15 cellular contexts compared by ENCODE assay signal in genomic region chr17:48843172-48843900, GRCh38. TPM values are rescaled to one million over a fixed set of nuclear protein-coding genes. Genes with fewer than 3 reads are reported as not detected.
A peak's percentile ranks its signal among the peaks of the same experiment; 100 is the strongest.
DNase-seq lines count a peak whose midpoint lies in the region; TF ChIP-seq lines count a peak whose summit lies in the region.
"Had no signal": no experiment of that assay in that cellular context is flagged by ENCODE, and none has a peak within 500 bp of the region (broad histone marks: within the 10 kb centered on the region; RNA-seq: fewer than 3 reads in every experiment).

No MANE protein-coding gene starts in this region.

- H3K4me3 Mint-ChIP-seq in activated CD4-positive, alpha-beta T cell treated with anti-CD3 and anti-CD28 coated beads, Interleukin-2, amount 10 ng/mL, durations not matched to agents 24 days and 14 days = no peak overlapping the region
- H3K4me3 Mint-ChIP-seq: neural crest cell, type B pancreatic cell had no signal

- no peak overlapping the region for H2BK5ac ChIP-seq in trophoblast cell (ENCODE audit: low read depth, low read length, poor library complexity)

- H4K12ac ChIP-seq in trophoblast cell (ENCODE audit: low read depth, low read length) = no peak overlapping the region

- H3K27me3 Mint-ChIP-seq in activated CD4-positive, alpha-beta T cell treated with anti-CD3 and anti-CD28 coated beads, Interleukin-2, amount 10 ng/mL, durations not matched to agents 24 days and 14 days = no peaks in the 10 kb centered on the region
- H3K27me3 Mint-ChIP-seq: type B pancreatic cell had no signal

- H3K4me1 ChIP-seq in GM23248 (ENCODE audit: insufficient read depth) = peaks cover 34% of the 10 kb centered on the region
- peaks cover 13 to 40% of the 10 kb centered on the region in 2 donors for H3K4me1 ChIP-seq in ascending aorta
- peaks cover 81% of the 10 kb centered on the region for H3K4me1 ChIP-seq in left ventricle myocardium inferior
- H3K4me1 ChIP-seq in skeletal muscle satellite cell (ENCODE audit: control insufficient read depth, insufficient read depth, low read length) = peaks cover 41% of the 10 kb centered on the region
- no peaks in the 10 kb centered on the region for H3K4me1 ChIP-seq in trophoblast cell (ENCODE audit: control insufficient read depth in 1 of 2, insufficient read depth in 2 of 2, low read length in 2 of 2)

- H3K79me1 ChIP-seq in trophoblast cell (ENCODE audit: low read length) = no peaks in the 10 kb centered on the region

- no peaks in the 10 kb centered on the region for H3K9me3 Mint-ChIP-seq in activated CD4-positive, alpha-beta T cell treated with anti-CD3 and anti-CD28 coated beads, Interleukin-2, amount 10 ng/mL, durations not matched to agents 24 days and 14 days
- H3K9me3 Mint-ChIP-seq: neural crest cell, type B pancreatic cell had no signal

- in situ Hi-C loops in GM23248 (cut with MboI) = no loop called here

- TF ChIP-seq CTCF in ascending aorta (IDR thresholded peaks at IDR 0.05) (no peak), left ventricle myocardium inferior (IDR thresholded peaks at IDR 0.05; ENCODE audit: borderline replicate concordance) (no peak)

- H4K20me1 ChIP-seq in GM23248 (ENCODE audit: insufficient read depth) = 0 out of 2 replicates have a peak, but pooled peaks cover 5% of the 10 kb centered on the region

- peaks cover 18% of the 10 kb centered on the region for H3F3A ChIP-seq in GM23248 (ENCODE audit: insufficient read depth)

- H3K23ac ChIP-seq in trophoblast cell (ENCODE audit: low read length) = no peak overlapping the region

- H3K4me1 Mint-ChIP-seq in activated CD4-positive, alpha-beta T cell treated with anti-CD3 and anti-CD28 coated beads, Interleukin-2, amount 10 ng/mL, durations not matched to agents 24 days and 14 days = peaks cover 24% of the 10 kb centered on the region
- H3K4me1 Mint-ChIP-seq: neural crest cell had no signal

- H2BK120ac ChIP-seq in trophoblast cell (ENCODE audit: insufficient read depth, low read length, poor library complexity) = no peak overlapping the region

- H3K4me3 ChIP-seq in GM23248 (no peak overlapping the region), ascending aorta (no peak overlapping the region), left ventricle myocardium inferior (peak overlapping the region; percentile 58), skeletal muscle satellite cell (ENCODE audit: low read length) (peak overlapping the region; percentile 4), trophoblast cell (ENCODE audit: low read depth, low read length) (no peak overlapping the region)
- H3K4me3 ChIP-seq: cardiac muscle cell, hepatocyte had no signal

- H3K27ac ChIP-seq in GM23248 (peak overlapping the region; percentile 18; the same call in 1 of the 2 replicates), ascending aorta (peak overlapping the region; percentile 79 to 86), left ventricle myocardium inferior (replicated peaks) (peak overlapping the region; percentile 99), trophoblast cell (ENCODE audit: low read depth, low read length) (no peak overlapping the region)
- H3K27ac ChIP-seq: cardiac muscle cell, hepatocyte had no signal

- H3K36me3 Mint-ChIP-seq in activated CD4-positive, alpha-beta T cell treated with anti-CD3 and anti-CD28 coated beads, Interleukin-2, amount 10 ng/mL, durations not matched to agents 24 days and 14 days (ENCODE audit: low read depth) = peaks cover 38% of the 10 kb centered on the region

- no peaks in the 10 kb centered on the region for H3K9me2 ChIP-seq in GM23248 (ENCODE audit: insufficient read depth)

- intact Hi-C loops in ascending aorta (cut with DNase I) (no loop called here), left ventricle myocardium inferior (cut with micrococcal nuclease) (no loop called here)
- intact Hi-C loops in activated CD4-positive, alpha-beta T cell treated with anti-CD3 and anti-CD28 coated beads, Interleukin-2, amount 10 ng/mL, durations not matched to agents 24 days and 14 days (cut with micrococcal nuclease) = no loop called here

- H3K36me3 ChIP-seq in GM23248 (ENCODE audit: low read depth) (peaks cover 30% of the 10 kb centered on the region), ascending aorta (peaks cover 45 to 59% of the 10 kb centered on the region in 2 donors), left ventricle myocardium inferior (peaks cover 60% of the 10 kb centered on the region), skeletal muscle satellite cell (ENCODE audit: insufficient read depth, low read length) (peaks cover 19% of the 10 kb centered on the region), trophoblast cell (ENCODE audit: control insufficient read depth in 1 of 2, insufficient read depth in 2 of 2, low read length in 2 of 2) (peaks cover 0 to 6% of the 10 kb centered on the region in 2 experiments)

- H2AFZ ChIP-seq in GM23248 (no peak overlapping the region), trophoblast cell (ENCODE audit: insufficient read depth, low read length, poor library complexity) (no peak overlapping the region)
- H2AFZ ChIP-seq: hepatocyte had no signal

- no peak overlapping the region for H4K8ac ChIP-seq in trophoblast cell (ENCODE audit: low read depth, low read length)

- no peak overlapping the region for H4K91ac ChIP-seq in trophoblast cell (ENCODE audit: low read depth, low read length)

- H3K14ac ChIP-seq in trophoblast cell (ENCODE audit: low read length) = no peak overlapping the region

- no peak overlapping the region for H3K9ac ChIP-seq in GM23248
- H3K9ac ChIP-seq in skeletal muscle satellite cell (ENCODE audit: low read depth, low read length) = no peak overlapping the region
- H3K9ac ChIP-seq in trophoblast cell (ENCODE audit: low read length) = no peak overlapping the region

- H3K27me3 ChIP-seq in GM23248 (replicated peaks; ENCODE audit: insufficient read depth) (no peaks in the 10 kb centered on the region), ascending aorta (no peaks in the 10 kb centered on the region), left ventricle myocardium inferior (ENCODE audit: low read depth) (no peaks in the 10 kb centered on the region), skeletal muscle satellite cell (ENCODE audit: control insufficient read depth, insufficient read depth, low read length) (no peaks in the 10 kb centered on the region), trophoblast cell (ENCODE audit: insufficient read depth, low read length) (no peaks in the 10 kb centered on the region)
- H3K27me3 ChIP-seq: cardiac muscle cell, hepatocyte had no signal

- H3K9me3 ChIP-seq in GM23248 (ENCODE audit: low read depth) (no peaks in the 10 kb centered on the region), ascending aorta (no peaks in the 10 kb centered on the region), left ventricle myocardium inferior (replicated peaks) (no peaks in the 10 kb centered on the region), skeletal muscle satellite cell (replicated peaks; ENCODE audit: low read length) (no peaks in the 10 kb centered on the region), trophoblast cell (ENCODE audit: insufficient read depth, low read depth, low read length) (no peaks in the 10 kb centered on the region)

- H2AK5ac ChIP-seq in trophoblast cell (ENCODE audit: low read length) = no peak overlapping the region

- DNase-seq in GM23248 (peak; percentile 42), ascending aorta (ENCODE audit: low spot score in 2 of 2) (no peak), left ventricle myocardium inferior (no peak), SHP77 treated with DMSO at 0.1 percent for 48 hours (lab: John Stamatoyannopoulos, UW) (no peak), trophoblast cell (no peak), NOMO-1 (lab: John Stamatoyannopoulos, UW; ENCODE audit: unreplicated experiment in 2 of 2) (no peak)
- no peak for DNase-seq in activated CD4-positive, alpha-beta T cell treated with anti-CD3 and anti-CD28 coated beads, Interleukin-2, amount 10 ng/mL, durations not matched to agents 24 days and 14 days
- DNase-seq: DMS 273 treated with DMSO at 0.1 percent for 48 hours; NCI-H2227 treated with DMSO at 0.1 percent for 48 hours; stimulated activated CD4-positive, alpha-beta T cell treated with anti-CD3 and anti-CD28 coated beads, Interleukin-4, amount 100 ng/mL, for 1 hour had no signal

- WGBS in GM23248 (ENCODE audit: low coverage in 1 of 2, low lambda C conversion rate in 2 of 2, missing lambda C conversion rate in 2 of 2), 2 experiments = 80 to 85% methylated on average over 6 of the region's 6 CpGs
- WGBS in trophoblast cell (ENCODE audit: extremely low coverage, insufficient coverage, insufficient read length) = no CpG with 5 or more reads among the region's 6 CpGs

- H3K4me2 ChIP-seq in GM23248 (ENCODE audit: unreplicated experiment) (peak overlapping the region; percentile 20), skeletal muscle satellite cell (ENCODE audit: low read length) (peak overlapping the region; percentile 80), trophoblast cell (ENCODE audit: low read length) (no peak overlapping the region)
- H3K4me2 ChIP-seq: hepatocyte had no signal

- H3K4ac ChIP-seq in trophoblast cell (ENCODE audit: low read depth, low read length) = no peak overlapping the region

- H2BK12ac ChIP-seq in trophoblast cell (ENCODE audit: low read length) = no peak overlapping the region

- no peak overlapping the region for H3K27ac Mint-ChIP-seq in activated CD4-positive, alpha-beta T cell treated with anti-CD3 and anti-CD28 coated beads, Interleukin-2, amount 10 ng/mL, durations not matched to agents 24 days and 14 days
- H3K27ac Mint-ChIP-seq: type B pancreatic cell had no signal

- H3K79me2 ChIP-seq in GM23248 (ENCODE audit: insufficient read depth) (peaks cover 45% of the 10 kb centered on the region), trophoblast cell (ENCODE audit: control insufficient read depth, insufficient read depth, low read length, poor library complexity) (no peaks in the 10 kb centered on the region)

- H3K18ac ChIP-seq in trophoblast cell (ENCODE audit: low read length) = no peak overlapping the region

RNA-seq across cellular contexts. Expression of gene CALCOCO2, which starts 12.5 kb away (rescaled TPM):
- total RNA-seq in GM23248 (2014; rRNA removed; shearing (Covaris generic)) = 40.9 and 60.6 TPM in 2 replicates
- 92.4 and 101 TPM in 2 replicates for polyA plus RNA-seq in GM23248 (2016; fragmentation: Nextera tagmentation; extraction: Ambion mirVana)
- total RNA-seq in ascending aorta = 34.9 TPM
- 312 TPM for total RNA-seq in left ventricle myocardium inferior
- 38.9 and 51.0 TPM in 2 replicates for total RNA-seq in skeletal muscle satellite cell (2012; rRNA removed)
- polyA plus RNA-seq in trophoblast cell (2013) = 49.5 and 49.9 TPM in 2 replicates
- 48.1 and 52.8 TPM in 2 replicates for total RNA-seq in activated CD4-positive, alpha-beta T cell treated with anti-CD3 and anti-CD28 coated beads, Interleukin-2, amount 10 ng/mL, durations not matched to agents 24 days and 14 days

RNA-seq across cellular contexts. Expression of gene TTLL6, which starts 26.3 kb away (rescaled TPM):
- total RNA-seq in GM23248 (2014; rRNA removed; shearing (Covaris generic)) = not detected in 2 replicates
- polyA plus RNA-seq in GM23248 (2016; fragmentation: Nextera tagmentation; extraction: Ambion mirVana) = not detected in 2 replicates
- total RNA-seq in ascending aorta (not detected), left ventricle myocardium inferior (not detected)
- total RNA-seq in skeletal muscle satellite cell (2012; rRNA removed) = under 0.01 TPM in 1 of 2 replicates, not detected in the other
- polyA plus RNA-seq in trophoblast cell (2013) = not detected in 2 replicates
- not detected in 2 replicates for total RNA-seq in activated CD4-positive, alpha-beta T cell treated with anti-CD3 and anti-CD28 coated beads, Interleukin-2, amount 10 ng/mL, durations not matched to agents 24 days and 14 days
- polyA plus RNA-seq: cardiac muscle cell, hepatocyte had no signal

RNA-seq across cellular contexts. Expression of gene ATP5MC1, which starts 49.3 kb away (rescaled TPM):
- 85.7 and 108 TPM in 2 replicates for total RNA-seq in GM23248 (2014; rRNA removed; shearing (Covaris generic))
- 212 and 221 TPM in 2 replicates for polyA plus RNA-seq in GM23248 (2016; fragmentation: Nextera tagmentation; extraction: Ambion mirVana)
- 173 TPM for total RNA-seq in ascending aorta
- 466 TPM for total RNA-seq in left ventricle myocardium inferior
- 118 and 119 TPM in 2 replicates for total RNA-seq in skeletal muscle satellite cell (2012; rRNA removed)
- 83.5 and 87.4 TPM in 2 replicates for polyA plus RNA-seq in trophoblast cell (2013)
- 160 and 176 TPM in 2 replicates for total RNA-seq in activated CD4-positive, alpha-beta T cell treated with anti-CD3 and anti-CD28 coated beads, Interleukin-2, amount 10 ng/mL, durations not matched to agents 24 days and 14 days

Comparison
In these comparisons a context has a peak if more than half of its experiments do, and no peak if none do; other contexts are left out.
1. H3K4me3 ChIP-seq: peak in left ventricle myocardium inferior (single experiment) and skeletal muscle satellite cell (single experiment); none in GM23248 (single experiment), ascending aorta (0 of 2) and trophoblast cell (single experiment).